Comparison of ENCODE assay signal across 8 cellular contexts in genomic region chr1:159936284-159936904, GRCh38. TPM values are rescaled to one million over a fixed set of nuclear protein-coding genes. Genes with fewer than 3 reads are reported as not detected.
DNase-seq lines count a peak whose midpoint lies in the region; ATAC-seq and TF ChIP-seq lines count a peak whose summit lies in the region.

No MANE protein-coding gene starts in this region.

- H2AFZ ChIP-seq in trophoblast cell (ENCODE audit: insufficient read depth, low read length, poor library complexity) = no peak overlapping the region

- H4K8ac ChIP-seq in trophoblast cell (ENCODE audit: low read depth, low read length) = no peak overlapping the region

- DNase-seq in GF-D8 (lab: John Stamatoyannopoulos, UW) (peak; percentile 15), HUDEP-2 (lab: John Stamatoyannopoulos, UW; ENCODE audit: unreplicated experiment in 76 of 76) (peak in 67 of 76 experiments; percentile 9 to 90 (median 68)), RWPE2 (ENCODE audit: low spot score) (no peak), trophoblast cell (peak; percentile 64 to 87), uterus (peak; percentile 65 to 77)
- DNase-seq in activated effector memory CD4-positive, alpha-beta T cell treated with anti-CD3 and anti-CD28 coated beads, Interleukin-2, amount 50 U/mL, for 16 hours = peak; percentile 94

- intact Hi-C loops in uterus (cut with DNase I; ENCODE audit: low total_unique reads) = no loop called here

- no peak overlapping the region for H3K23ac ChIP-seq in trophoblast cell (ENCODE audit: low read length)

- no peak for TF ChIP-seq POLR2A in gastroesophageal sphincter (IDR thresholded peaks at IDR 0.05)
- TF ChIP-seq POLR2A in uterus (IDR thresholded peaks at IDR 0.05) = peak in 1 of 2 donors; percentile 10

- H2AK5ac ChIP-seq in trophoblast cell (ENCODE audit: low read length) = no peak overlapping the region

- no peak overlapping the region for H2BK5ac ChIP-seq in trophoblast cell (ENCODE audit: low read depth, low read length, poor library complexity)

- no peak overlapping the region for H2BK12ac ChIP-seq in trophoblast cell (ENCODE audit: low read length)

- no peaks in the 10 kb centered on the region for H3K36me3 ChIP-seq in RWPE2 (ENCODE audit: low read depth)
- H3K36me3 ChIP-seq in gastroesophageal sphincter = no peaks in the 10 kb centered on the region
- H3K36me3 ChIP-seq in trophoblast cell (ENCODE audit: control insufficient read depth in 1 of 2, insufficient read depth in 2 of 2, low read length in 2 of 2) = peaks cover 0 to 4% of the 10 kb centered on the region in 2 experiments
- no peaks in the 10 kb centered on the region for H3K36me3 ChIP-seq in uterus

- no peaks in the 10 kb centered on the region for H3K79me1 ChIP-seq in trophoblast cell (ENCODE audit: low read length)

- H3K27ac ChIP-seq in RWPE2 (ENCODE audit: poor library complexity, severe bottlenecking) (no peak overlapping the region), gastroesophageal sphincter (no peak overlapping the region), trophoblast cell (ENCODE audit: low read depth, low read length) (no peak overlapping the region), uterus (no peak overlapping the region)

- no peak overlapping the region for H2BK120ac ChIP-seq in trophoblast cell (ENCODE audit: insufficient read depth, low read length, poor library complexity)

- H4K12ac ChIP-seq in trophoblast cell (ENCODE audit: low read depth, low read length) = no peak overlapping the region

- H3K27me3 ChIP-seq in RWPE2 (ENCODE audit: insufficient read depth, poor library complexity, severe bottlenecking) (no peaks in the 10 kb centered on the region), gastroesophageal sphincter (peaks cover 44% of the 10 kb centered on the region), trophoblast cell (ENCODE audit: insufficient read depth, low read length) (no peaks in the 10 kb centered on the region), uterus (no peaks in the 10 kb centered on the region)

- no peaks in the 10 kb centered on the region for H3K79me2 ChIP-seq in trophoblast cell (ENCODE audit: control insufficient read depth, insufficient read depth, low read length, poor library complexity)

- H3K14ac ChIP-seq in trophoblast cell (ENCODE audit: low read length) = no peak overlapping the region

- no peak overlapping the region for H3K18ac ChIP-seq in trophoblast cell (ENCODE audit: low read length)

- peak; percentile 96 for TF ChIP-seq CTCF in RWPE2 (IDR thresholded peaks at IDR 0.05; ENCODE audit: poor library complexity, severe bottlenecking)
- TF ChIP-seq CTCF in gastroesophageal sphincter (IDR thresholded peaks at IDR 0.05) = peak in 3 of 4 experiments; percentile 96 to 98 (median 98)
- peak; percentile 88 to 99 (median 92) for TF ChIP-seq CTCF in uterus (IDR thresholded peaks at IDR 0.05)

- H3K9me3 ChIP-seq in RWPE2 (ENCODE audit: severe bottlenecking) (no peaks in the 10 kb centered on the region), gastroesophageal sphincter (no peaks in the 10 kb centered on the region), trophoblast cell (ENCODE audit: insufficient read depth, low read depth, low read length) (no peaks in the 10 kb centered on the region), uterus (no peaks in the 10 kb centered on the region)

- TF ChIP-seq EP300 in gastroesophageal sphincter (IDR thresholded peaks at IDR 0.05) = no peak

- WGBS in gastroesophageal sphincter (ENCODE audit: low coverage in 1 of 2), 2 donors = 0 to 26% methylated on average over 3 to 9 of the region's 15 CpGs
- no CpG with 5 or more reads among the region's 15 CpGs for WGBS in trophoblast cell (ENCODE audit: extremely low coverage, insufficient coverage, insufficient read length)

- H3K4me3 ChIP-seq in RWPE2 (ENCODE audit: severe bottlenecking) (no peak overlapping the region), gastroesophageal sphincter (no peak overlapping the region), trophoblast cell (ENCODE audit: low read depth, low read length) (no peak overlapping the region), uterus (no peak overlapping the region)

- no peak overlapping the region for H3K4me2 ChIP-seq in trophoblast cell (ENCODE audit: low read length)

- no peak overlapping the region for H3K4ac ChIP-seq in trophoblast cell (ENCODE audit: low read depth, low read length)

- H3K9ac ChIP-seq in trophoblast cell (ENCODE audit: low read length) = no peak overlapping the region

- peak; percentile 64 for ATAC-seq in RWPE2 (ENCODE audit: low read depth)
- ATAC-seq in gastroesophageal sphincter = peak; percentile 63
- ATAC-seq in HG03521 (IDR thresholded peaks at IDR 0.05; ENCODE audit: unreplicated experiment) = no peak

- peaks cover 14% of the 10 kb centered on the region for H3K4me1 ChIP-seq in RWPE2 (ENCODE audit: insufficient read depth, poor library complexity, severe bottlenecking)
- peaks cover 0 to 12% (median 3%) of the 10 kb centered on the region in 3 donors for H3K4me1 ChIP-seq in gastroesophageal sphincter
- H3K4me1 ChIP-seq in trophoblast cell (ENCODE audit: control insufficient read depth in 1 of 2, insufficient read depth in 2 of 2, low read length in 2 of 2) = peaks cover 3 to 14% of the 10 kb centered on the region in 2 experiments
- H3K4me1 ChIP-seq in uterus = no peaks in the 10 kb centered on the region

- H4K91ac ChIP-seq in trophoblast cell (ENCODE audit: low read depth, low read length) = no peak overlapping the region

RNA-seq across cellular contexts. Expression of gene IGSF9, which starts 9.0 kb away (rescaled TPM):
- total RNA-seq in gastroesophageal sphincter = under 1 TPM in 2 of 4 donors, not detected in 2; 0.35 to 0.62 TPM
- 2.0 and 2.3 TPM in 2 replicates for polyA plus RNA-seq in trophoblast cell (2013)
- total RNA-seq in uterus = 1 to 10 TPM in 2 of 4 donors, under 1 TPM in 1, not detected in 1; 0.29 to 6.2 (median 1.2) TPM

RNA-seq across cellular contexts. Expression of gene TAGLN2, which starts 11.1 kb away (rescaled TPM):
- total RNA-seq in gastroesophageal sphincter = 100 to 1,000 TPM in 3 of 4 donors, 10 to 100 TPM in 1; 75.3 to 239 (median 217) TPM
- polyA plus RNA-seq in trophoblast cell (2013) = 498 and 501 TPM in 2 replicates
- total RNA-seq in uterus = 100 to 1,000 TPM; 113 to 246 (median 197) TPM

RNA-seq across cellular contexts. Expression of gene SLAMF9, which starts 17.6 kb away (rescaled TPM):
- total RNA-seq in gastroesophageal sphincter (not detected), uterus (not detected)
- not detected in 2 replicates for polyA plus RNA-seq in trophoblast cell (2013)

RNA-seq across cellular contexts. Expression of gene CFAP45, which starts 36.4 kb away (rescaled TPM):
- total RNA-seq in gastroesophageal sphincter = under 1 TPM in 2 of 4 donors, not detected in 2; 0.27 to 0.81 TPM
- 2.0 and 2.1 TPM in 2 replicates for polyA plus RNA-seq in trophoblast cell (2013)
- 1 to 10 TPM in 2 of 4 donors, under 1 TPM in 1, not detected in 1; 0.97 to 3.6 (median 1.8) TPM for total RNA-seq in uterus
